ENCODE assay signal across 40 cellular contexts in the genomic region with DNA sequence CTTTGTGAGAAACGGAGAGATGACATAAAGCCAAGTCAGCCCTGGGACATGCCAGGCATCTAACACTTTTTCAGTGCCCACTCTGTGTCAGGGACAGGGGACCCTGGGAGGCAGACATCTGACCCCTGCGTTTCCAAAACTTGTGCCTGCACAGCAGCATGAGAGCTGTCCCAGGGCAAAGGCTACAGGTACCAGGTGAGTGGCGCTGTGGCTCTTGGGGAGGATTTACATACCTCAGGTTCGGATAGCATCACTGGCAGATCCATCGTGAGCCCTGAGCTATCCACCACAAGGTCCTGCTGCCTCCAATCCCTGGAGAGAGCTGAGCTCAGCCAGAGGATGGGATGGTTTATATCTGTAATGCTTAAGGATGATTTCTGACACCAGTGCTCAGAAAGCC. TPM values are rescaled to one million over a fixed set of nuclear protein-coding genes. Genes with fewer than 3 reads are reported as not detected.
"Had no signal": no experiment of that assay in that cellular context is flagged by ENCODE, and none has a peak within 500 bp of the region (broad histone marks: within the 10 kb centered on the region; RNA-seq: fewer than 3 reads in every experiment).

No MANE protein-coding gene starts in this region.

- H3K4me1 ChIP-seq: adrenal gland, ascending aorta, body of pancreas, breast epithelium had no signal

- H3K9me3 Mint-ChIP-seq: activated naive CD4-positive, alpha-beta T cell treated with anti-CD3 and anti-CD28 coated beads for 36 hours; activated naive CD4-positive, alpha-beta T cell treated with anti-CD3 and anti-CD28 coated beads, Interleukin-2, amount 10 ng/mL, durations not matched to agents 7 days and 5 days; activated naive CD4-positive, alpha-beta T cell treated with anti-CD3 and anti-CD28 coated beads, Interleukin-2, amount 50 U/mL, for 24 hours; activated naive CD4-positive, alpha-beta T cell treated with anti-CD3 and anti-CD28 coated beads, Interleukin-2, amount 50 U/mL, for 72 hours; activated naive CD8-positive, alpha-beta T cell treated with anti-CD3 and anti-CD28 coated beads for 36 hours; activated naive CD8-positive, alpha-beta T cell treated with anti-CD3 and anti-CD28 coated beads, Interleukin-2, amount 10 ng/mL, durations not matched to agents 7 days and 5 days; activated naive CD8-positive, alpha-beta T cell treated with anti-CD3 and anti-CD28 coated beads, Interleukin-2, amount 50 U/mL, for 24 hours; activated T-cell treated with anti-CD3 and anti-CD28 coated beads, Interleukin-2, amount 50 U/mL, for 24 hours; activated T-cell treated with anti-CD3 and anti-CD28 coated beads, Interleukin-2, amount 50 U/mL, for 4 hours; activated T-cell treated with anti-CD3 and anti-CD28 coated beads, Interleukin-2, amount 50 U/mL, for 72 hours; activated T-helper 1 cell treated with anti-CD3 and anti-CD28 coated beads, Interleukin-12 subunit alpha, Interleukin-12 subunit beta, Interleukin-2, Interleukin-4 antibody, amounts not matched to agents 30 ng/mL and 10 ng/mL and 1 ng/mL, durations not matched to agents 14 hours and 24 hours and 36 hours; activated T-helper 17 cell treated with anti-CD3 and anti-CD28 coated beads, Interleukin-2, amount 50 U/mL, for 72 hours; activated T-helper 2 cell treated with anti-CD3 and anti-CD28 coated beads, Interferon-gamma antibody, Interleukin-2, Interleukin-4, amounts not matched to agents 10 μg/mL and 5 μg/mL and 100 μg/mL, durations not matched to agents 14 hours and 24 hours and 36 hours; central memory CD8-positive, alpha-beta T cell had no signal

- H3K4me3 ChIP-seq: adrenal gland, ascending aorta, body of pancreas, breast epithelium, cardiac muscle cell had no signal

- H3K27ac Mint-ChIP-seq: activated naive CD4-positive, alpha-beta T cell treated with anti-CD3 and anti-CD28 coated beads for 36 hours; activated naive CD4-positive, alpha-beta T cell treated with anti-CD3 and anti-CD28 coated beads, Interleukin-2, amount 10 ng/mL, durations not matched to agents 7 days and 5 days; activated naive CD4-positive, alpha-beta T cell treated with anti-CD3 and anti-CD28 coated beads, Interleukin-2, amount 50 U/mL, for 24 hours; activated naive CD4-positive, alpha-beta T cell treated with anti-CD3 and anti-CD28 coated beads, Interleukin-2, amount 50 U/mL, for 72 hours; activated naive CD8-positive, alpha-beta T cell; activated naive CD8-positive, alpha-beta T cell treated with anti-CD3 and anti-CD28 coated beads for 36 hours; activated naive CD8-positive, alpha-beta T cell treated with anti-CD3 and anti-CD28 coated beads, Interleukin-2, amount 10 ng/mL, durations not matched to agents 7 days and 5 days; activated naive CD8-positive, alpha-beta T cell treated with anti-CD3 and anti-CD28 coated beads, Interleukin-2, amount 50 U/mL, for 24 hours; activated T-cell treated with anti-CD3 and anti-CD28 coated beads, Interleukin-2, amount 50 U/mL, for 24 hours; activated T-cell treated with anti-CD3 and anti-CD28 coated beads, Interleukin-2, amount 50 U/mL, for 72 hours; activated T-helper 1 cell treated with anti-CD3 and anti-CD28 coated beads, Interleukin-12 subunit alpha, Interleukin-12 subunit beta, Interleukin-2, Interleukin-4 antibody, amounts not matched to agents 30 ng/mL and 10 ng/mL and 1 ng/mL, durations not matched to agents 14 hours and 24 hours and 36 hours; activated T-helper 17 cell treated with anti-CD3 and anti-CD28 coated beads, Interleukin-2, amount 50 U/mL, for 72 hours; activated T-helper 2 cell treated with anti-CD3 and anti-CD28 coated beads, Interferon-gamma antibody, Interleukin-2, Interleukin-4, amounts not matched to agents 10 μg/mL and 5 μg/mL and 100 μg/mL, durations not matched to agents 14 hours and 24 hours and 36 hours; brain had no signal

- FAIRE-seq: astrocyte had no signal

- DNase-seq: activated effector memory CD4-positive, alpha-beta T cell treated with anti-CD3 and anti-CD28 coated beads, Interleukin-2, amount 50 U/mL, for 16 hours; activated effector memory CD4-positive, alpha-beta T cell treated with Interleukin-2 at 50 U/mL for 16 hours; activated gamma-delta T cell; activated gamma-delta T cell treated with Interleukin-2 at 50 U/mL for 16 hours; activated naive CD4-positive, alpha-beta T cell; activated naive CD4-positive, alpha-beta T cell treated with anti-CD3 and anti-CD28 coated beads for 36 hours; activated naive CD4-positive, alpha-beta T cell treated with anti-CD3 and anti-CD28 coated beads, Interleukin-2, amount 10 ng/mL, durations not matched to agents 7 days and 5 days; activated naive CD4-positive, alpha-beta T cell treated with anti-CD3 and anti-CD28 coated beads, Interleukin-2, amount 50 U/mL, for 16 hours; activated naive CD4-positive, alpha-beta T cell treated with Interleukin-2 at 50 U/mL for 16 hours; activated naive CD8-positive, alpha-beta T cell treated with anti-CD3 and anti-CD28 coated beads for 36 hours; activated naive CD8-positive, alpha-beta T cell treated with anti-CD3 and anti-CD28 coated beads, Interleukin-2, amount 10 ng/mL, durations not matched to agents 7 days and 5 days; activated naive CD8-positive, alpha-beta T cell treated with anti-CD3 and anti-CD28 coated beads, Interleukin-2, amount 50 U/mL, for 24 hours; activated T-cell treated with anti-CD3 and anti-CD28 coated beads, Interleukin-2, amount 50 U/mL, for 1 hour; activated T-cell treated with anti-CD3 and anti-CD28 coated beads, Interleukin-2, amount 50 U/mL, for 24 hours; activated T-cell treated with anti-CD3 and anti-CD28 coated beads, Interleukin-2, amount 50 U/mL, for 4 hours; activated T-cell treated with anti-CD3 and anti-CD28 coated beads, Interleukin-2, amount 50 U/mL, for 48 hours; activated T-cell treated with anti-CD3 and anti-CD28 coated beads, Interleukin-2, amount 50 U/mL, for 72 hours; adrenal gland; amniotic stem cell; amygdala; anterior cingulate cortex; aorta; body of pancreas; brain microvascular endothelial cell; caudate nucleus; central memory CD4-positive, alpha-beta T cell; cerebellar nuclear complex had no signal

- ATAC-seq: activated naive CD4-positive, alpha-beta T cell treated with anti-CD3 and anti-CD28 coated beads, Interleukin-2, amount 50 U/mL, for 72 hours; activated naive CD8-positive, alpha-beta T cell treated with anti-CD3 and anti-CD28 coated beads, Interleukin-2, amount 50 U/mL, for 24 hours; activated T-cell treated with anti-CD3 and anti-CD28 coated beads, Interleukin-2, amount 50 U/mL, for 4 hours; activated T-cell treated with anti-CD3 and anti-CD28 coated beads, Interleukin-2, amount 50 U/mL, for 72 hours; activated T-helper 17 cell treated with anti-CD3 and anti-CD28 coated beads, Interleukin-2, amount 50 U/mL, for 72 hours; body of pancreas had no signal

- H3K27me3 ChIP-seq: ascending aorta, body of pancreas, brain microvascular endothelial cell, breast epithelium had no signal

- H3K4me3 Mint-ChIP-seq: activated naive CD4-positive, alpha-beta T cell treated with anti-CD3 and anti-CD28 coated beads for 36 hours; activated naive CD4-positive, alpha-beta T cell treated with anti-CD3 and anti-CD28 coated beads, Interleukin-2, amount 10 ng/mL, durations not matched to agents 7 days and 5 days; activated naive CD4-positive, alpha-beta T cell treated with anti-CD3 and anti-CD28 coated beads, Interleukin-2, amount 50 U/mL, for 24 hours; activated naive CD8-positive, alpha-beta T cell; activated naive CD8-positive, alpha-beta T cell treated with anti-CD3 and anti-CD28 coated beads for 36 hours; activated naive CD8-positive, alpha-beta T cell treated with anti-CD3 and anti-CD28 coated beads, Interleukin-2, amount 10 ng/mL, durations not matched to agents 7 days and 5 days; activated naive CD8-positive, alpha-beta T cell treated with anti-CD3 and anti-CD28 coated beads, Interleukin-2, amount 50 U/mL, for 24 hours; activated T-cell treated with anti-CD3 and anti-CD28 coated beads, Interleukin-2, amount 50 U/mL, for 24 hours; activated T-cell treated with anti-CD3 and anti-CD28 coated beads, Interleukin-2, amount 50 U/mL, for 4 hours; activated T-cell treated with anti-CD3 and anti-CD28 coated beads, Interleukin-2, amount 50 U/mL, for 72 hours; activated T-helper 1 cell treated with anti-CD3 and anti-CD28 coated beads, Interleukin-12 subunit alpha, Interleukin-12 subunit beta, Interleukin-2, Interleukin-4 antibody, amounts not matched to agents 30 ng/mL and 10 ng/mL and 1 ng/mL, durations not matched to agents 14 hours and 24 hours and 36 hours; activated T-helper 17 cell treated with anti-CD3 and anti-CD28 coated beads, Interleukin-2, amount 50 U/mL, for 72 hours; brain; central memory CD8-positive, alpha-beta T cell had no signal

- H3K9me3 ChIP-seq: adrenal gland, ascending aorta, body of pancreas, breast epithelium had no signal

- H3K4me1 Mint-ChIP-seq: activated naive CD4-positive, alpha-beta T cell treated with anti-CD3 and anti-CD28 coated beads, Interleukin-2, amount 10 ng/mL, durations not matched to agents 7 days and 5 days; activated naive CD4-positive, alpha-beta T cell treated with anti-CD3 and anti-CD28 coated beads, Interleukin-2, amount 50 U/mL, for 24 hours; activated naive CD8-positive, alpha-beta T cell treated with anti-CD3 and anti-CD28 coated beads for 36 hours; activated naive CD8-positive, alpha-beta T cell treated with anti-CD3 and anti-CD28 coated beads, Interleukin-2, amount 10 ng/mL, durations not matched to agents 7 days and 5 days; activated naive CD8-positive, alpha-beta T cell treated with anti-CD3 and anti-CD28 coated beads, Interleukin-2, amount 50 U/mL, for 24 hours; activated T-helper 17 cell treated with anti-CD3 and anti-CD28 coated beads, Interleukin-2, amount 50 U/mL, for 72 hours; central memory CD8-positive, alpha-beta T cell had no signal

- H3K27ac ChIP-seq: adrenal gland, ascending aorta, body of pancreas, brain microvascular endothelial cell, breast epithelium, cardiac muscle cell had no signal

- H3K36me3 Mint-ChIP-seq: activated naive CD4-positive, alpha-beta T cell treated with anti-CD3 and anti-CD28 coated beads, Interleukin-2, amount 10 ng/mL, durations not matched to agents 7 days and 5 days; activated naive CD4-positive, alpha-beta T cell treated with anti-CD3 and anti-CD28 coated beads, Interleukin-2, amount 50 U/mL, for 24 hours; activated naive CD4-positive, alpha-beta T cell treated with anti-CD3 and anti-CD28 coated beads, Interleukin-2, amount 50 U/mL, for 72 hours; activated naive CD8-positive, alpha-beta T cell; activated naive CD8-positive, alpha-beta T cell treated with anti-CD3 and anti-CD28 coated beads for 36 hours; activated naive CD8-positive, alpha-beta T cell treated with anti-CD3 and anti-CD28 coated beads, Interleukin-2, amount 10 ng/mL, durations not matched to agents 7 days and 5 days; brain had no signal

- H3K36me3 ChIP-seq: adrenal gland, ascending aorta, brain microvascular endothelial cell, breast epithelium, cardiac muscle cell had no signal

RNA-seq across cellular contexts. Expression of a gene that starts 52.4 kb away (rescaled TPM):
- total RNA-seq: activated naive CD4-positive, alpha-beta T cell treated with anti-CD3 and anti-CD28 coated beads, Interleukin-2, amount 50 U/mL, for 72 hours; activated T-cell treated with anti-CD3 and anti-CD28 coated beads, Interleukin-2, amount 50 U/mL, for 72 hours; activated T-helper 1 cell treated with anti-CD3 and anti-CD28 coated beads, Interleukin-12 subunit alpha, Interleukin-12 subunit beta, Interleukin-2, Interleukin-4 antibody, amounts not matched to agents 30 ng/mL and 10 ng/mL and 1 ng/mL, durations not matched to agents 14 hours and 24 hours and 36 hours; astrocyte; cardiac septum had no signal
